Comparison of ENCODE assay signal across 1 cellular context in genomic region chr10:44566786-44567185, GRCh38.
TF ChIP-seq lines count a peak whose summit lies in the region.

No MANE protein-coding gene starts in this region.

TF ChIP-seq in K562, 482 proteins besides CTCF, POLR2A, EP300 and RAD21 (continued from another document):
- TF ChIP-seq BCLAF1 (IDR thresholded peaks at IDR 0.05; ENCODE audit: borderline replicate concordance in 1 of 2, control insufficient read depth in 1 of 2, low read depth in 2 of 2, low read length in 1 of 2) (no peak), MAFK (IDR thresholded peaks at IDR 0.05; ENCODE audit: low read length) (peak; percentile 25; the same call in 1 of the 2 replicates), ARNT (IDR thresholded peaks at IDR 0.05) (no peak), MAFG (tag; conservative IDR thresholded peaks at IDR 0.05) (0 out of 2 replicates have a peak, but pooled peaks have one; percentile 47), VEZF1 (CRISPR knock-in tag; IDR thresholded peaks at IDR 0.05) (no peak), HNRNPH1 (optimal IDR thresholded peaks at IDR 0.05; ENCODE audit: low read depth, low read length) (no peak), SP2 (IDR thresholded peaks at IDR 0.05; ENCODE audit: extremely low read depth, low read depth, low read length, poor library complexity, severe bottlenecking) (no peak), LCOR (CRISPR knock-in tag; IDR thresholded peaks at IDR 0.05) (no peak), DIDO1 (tag; IDR thresholded peaks at IDR 0.05; ENCODE audit: low read depth) (no peak), C11orf30 (IDR thresholded peaks at IDR 0.05; ENCODE audit: low read depth) (peak; percentile 39; the same call in 1 of the 2 replicates), ZNF316 (IDR thresholded peaks at IDR 0.05) (peak; percentile 74), SMARCE1 (IDR thresholded peaks at IDR 0.05) (no peak), ZFP1 (CRISPR knock-in tag; IDR thresholded peaks at IDR 0.05) (no peak), PHF8 (IDR thresholded peaks at IDR 0.05; ENCODE audit: borderline replicate concordance, low read length) (no peak), TSHZ1 (CRISPR knock-in tag; IDR thresholded peaks at IDR 0.05) (no peak)
